Comparison of ENCODE assay signal across 22 cellular contexts in genomic region chr17:29359777-29360176, GRCh38.
"Had no signal": no experiment of that assay in that cellular context is flagged by ENCODE, and none has a peak within 500 bp of the region (broad histone marks: within the 10 kb centered on the region; RNA-seq: fewer than 3 reads in every experiment).

No MANE protein-coding gene starts in this region.

- DNase-seq: cortex of kidney; effector CD8-positive, alpha-beta T cell; effector memory CD8-positive, alpha-beta T cell; foreskin keratinocyte; heart left ventricle; hypothalamus; immature natural killer cell; islet precursor cell; kidney; kidney glomerular epithelial cell; left lung; left ventricle myocardium superior; lower lobe of right lung; mesenchymal stem cell; naive thymus-derived CD4-positive, alpha-beta T cell had no signal

- H3K36me3 Mint-ChIP-seq: immature natural killer cell; mesothelial cell of epicardium; naive thymus-derived CD4-positive, alpha-beta T cell had no signal

- H3K27ac Mint-ChIP-seq: dendritic cell treated with granulocyte-macrophage colony-stimulating factor and Interleukin-4, amounts not matched to agents 40 ng/mL and 50 ng/mL, for 4 days; effector memory CD8-positive, alpha-beta T cell; endodermal cell; immature natural killer cell; mesothelial cell of epicardium; naive thymus-derived CD4-positive, alpha-beta T cell had no signal

- H3K4me3 Mint-ChIP-seq: dendritic cell treated with granulocyte-macrophage colony-stimulating factor and Interleukin-4, amounts not matched to agents 40 ng/mL and 50 ng/mL, for 4 days; effector memory CD8-positive, alpha-beta T cell; endodermal cell; immature natural killer cell; mesothelial cell of epicardium; naive thymus-derived CD4-positive, alpha-beta T cell had no signal

- H3K27me3 ChIP-seq: esophagus muscularis mucosa, foreskin keratinocyte, gastroesophageal sphincter, heart left ventricle, hepatocyte, left lung had no signal

- H3K4me1 Mint-ChIP-seq: endodermal cell, immature natural killer cell had no signal

- ATAC-seq: effector memory CD8-positive, alpha-beta T cell; foreskin keratinocyte; gastroesophageal sphincter; heart left ventricle; left lung; left ventricle myocardium superior; lower lobe of right lung; naive thymus-derived CD4-positive, alpha-beta T cell had no signal

- H3K4me1 ChIP-seq: foreskin keratinocyte, left lung, lower lobe of right lung had no signal

- H3K9me3 Mint-ChIP-seq: dendritic cell treated with granulocyte-macrophage colony-stimulating factor and Interleukin-4, amounts not matched to agents 40 ng/mL and 50 ng/mL, for 4 days; effector memory CD8-positive, alpha-beta T cell; endodermal cell; immature natural killer cell; mesothelial cell of epicardium; naive thymus-derived CD4-positive, alpha-beta T cell had no signal

- H3K4me3 ChIP-seq: esophagus muscularis mucosa, gastroesophageal sphincter, heart left ventricle, hepatocyte, left lung, lower lobe of right lung had no signal

- H3K9me3 ChIP-seq: esophagus muscularis mucosa, gastroesophageal sphincter, heart left ventricle, left lung, lower lobe of right lung had no signal

- H3K27ac ChIP-seq: epithelial cell of prostate, esophagus muscularis mucosa, foreskin keratinocyte, gastroesophageal sphincter, heart left ventricle, hepatocyte, left lung, lower lobe of right lung had no signal

- H3K27me3 Mint-ChIP-seq: dendritic cell treated with granulocyte-macrophage colony-stimulating factor and Interleukin-4, amounts not matched to agents 40 ng/mL and 50 ng/mL, for 4 days; effector memory CD8-positive, alpha-beta T cell; naive thymus-derived CD4-positive, alpha-beta T cell had no signal

- H3K36me3 ChIP-seq: esophagus muscularis mucosa, gastroesophageal sphincter, heart left ventricle, left lung, lower lobe of right lung had no signal
